In genomic region chr17:6327007-6327406, GRCh38 we compare ENCODE assay signal across 14 cellular contexts.
DNase-seq lines count a peak whose midpoint lies in the region; ATAC-seq and TF ChIP-seq lines count a peak whose summit lies in the region.
"Had no signal": no experiment of that assay in that cellular context is flagged by ENCODE, and none has a peak within 500 bp of the region (broad histone marks: within the 10 kb centered on the region; RNA-seq: fewer than 3 reads in every experiment).

No MANE protein-coding gene starts in this region.

- H3K9me3 ChIP-seq in MG63 = no peaks in the 10 kb centered on the region
- H3K9me3 ChIP-seq: SJSA1 had no signal

- H3K4me3 ChIP-seq in GM06990 (replicated peaks; ENCODE audit: low read depth, low read length) (no peak overlapping the region), MG63 (no peak overlapping the region)
- H3K4me3 ChIP-seq: SJSA1 had no signal

- H3K27ac Mint-ChIP-seq in endothelial cell (ENCODE audit: unreplicated experiment) = peak overlapping the region; percentile 94
- no peak overlapping the region for H3K27ac Mint-ChIP-seq in activated T-helper 17 cell treated with anti-CD3 and anti-CD28 coated beads, Interleukin-2, amount 50 U/mL, for 72 hours
- H3K27ac Mint-ChIP-seq in activated T-cell treated with anti-CD3 and anti-CD28 coated beads, Interleukin-2, amount 50 U/mL, for 72 hours = no peak overlapping the region
- H3K27ac Mint-ChIP-seq: activated naive CD4-positive, alpha-beta T cell treated with anti-CD3 and anti-CD28 coated beads, Interleukin-2, amount 50 U/mL, for 24 hours; effector memory CD8-positive, alpha-beta T cell had no signal

- peaks cover 9% of the 10 kb centered on the region for H3K27me3 Mint-ChIP-seq in endothelial cell (ENCODE audit: unreplicated experiment)
- peaks cover 48% of the 10 kb centered on the region for H3K27me3 Mint-ChIP-seq in activated T-helper 17 cell treated with anti-CD3 and anti-CD28 coated beads, Interleukin-2, amount 50 U/mL, for 72 hours
- peaks cover 52% of the 10 kb centered on the region for H3K27me3 Mint-ChIP-seq in activated T-cell treated with anti-CD3 and anti-CD28 coated beads, Interleukin-2, amount 50 U/mL, for 72 hours (ENCODE audit: low read depth)

- ATAC-seq in activated T-helper 17 cell treated with anti-CD3 and anti-CD28 coated beads, Interleukin-2, amount 50 U/mL, for 72 hours (replicated peaks) = no peak
- no peak for ATAC-seq in activated T-cell treated with anti-CD3 and anti-CD28 coated beads, Interleukin-2, amount 50 U/mL, for 72 hours (replicated peaks in 1 of 2)
- ATAC-seq: effector memory CD8-positive, alpha-beta T cell had no signal

- peaks cover 21% of the 10 kb centered on the region for H3K4me1 Mint-ChIP-seq in endothelial cell (ENCODE audit: unreplicated experiment)
- H3K4me1 Mint-ChIP-seq in activated T-helper 17 cell treated with anti-CD3 and anti-CD28 coated beads, Interleukin-2, amount 50 U/mL, for 72 hours = no peaks in the 10 kb centered on the region
- H3K4me1 Mint-ChIP-seq in activated T-cell treated with anti-CD3 and anti-CD28 coated beads, Interleukin-2, amount 50 U/mL, for 72 hours (ENCODE audit: low read depth) = no peaks in the 10 kb centered on the region
- H3K4me1 Mint-ChIP-seq: activated naive CD4-positive, alpha-beta T cell treated with anti-CD3 and anti-CD28 coated beads, Interleukin-2, amount 50 U/mL, for 24 hours had no signal

- H3K27me3 ChIP-seq in GM06990 (replicated peaks; ENCODE audit: control insufficient read depth, insufficient read depth, low read length) (no peaks in the 10 kb centered on the region), MG63 (0 out of 2 replicates have a peak, but pooled peaks cover 2% of the 10 kb centered on the region)

- TF ChIP-seq CTCF in GM06990 (IDR thresholded peaks at IDR 0.05; ENCODE audit: insufficient read depth, low read length, poor library complexity, severe bottlenecking) (peak; percentile 7), endothelial cell (IDR thresholded peaks at IDR 0.05; ENCODE audit: unreplicated experiment) (no peak)

- no peaks in the 10 kb centered on the region for H3K36me3 ChIP-seq in GM06990 (ENCODE audit: control insufficient read depth, insufficient read depth, low read length)
- H3K36me3 ChIP-seq in MG63 = no peaks in the 10 kb centered on the region
- H3K36me3 ChIP-seq: SJSA1 had no signal

- no peak for DNase-seq in GM06990 (ENCODE audit: extremely low read depth, insufficient read length)
- peak; percentile 7 for DNase-seq in MG63
- DNase-seq in endothelial cell (ENCODE audit: low spot score) = peak; percentile 69
- peak; percentile 55 to 74 for DNase-seq in lung microvascular endothelial cell (ENCODE audit: low read depth in 2 of 2)
- DNase-seq in SIG-M5 (lab: John Stamatoyannopoulos, UW) = no peak
- DNase-seq in activated T-cell treated with anti-CD3 and anti-CD28 coated beads, Interleukin-2, amount 50 U/mL, for 72 hours = no peak
- DNase-seq: effector memory CD8-positive, alpha-beta T cell; foreskin melanocyte; NCI-H2029 treated with DMSO at 0.1 percent for 48 hours; NK-92 treated with Interleukin-12 subunit alpha and Interleukin-12 subunit beta, amount 100 ng/mL, for 24 hours; posterior cingulate gyrus had no signal

- peaks cover 4% of the 10 kb centered on the region for H3K36me3 Mint-ChIP-seq in endothelial cell (ENCODE audit: low read depth, unreplicated experiment)
- no peaks in the 10 kb centered on the region for H3K36me3 Mint-ChIP-seq in activated T-helper 17 cell treated with anti-CD3 and anti-CD28 coated beads, Interleukin-2, amount 50 U/mL, for 72 hours (ENCODE audit: low read depth)
- no peaks in the 10 kb centered on the region for H3K36me3 Mint-ChIP-seq in activated T-cell treated with anti-CD3 and anti-CD28 coated beads, Interleukin-2, amount 50 U/mL, for 72 hours (ENCODE audit: insufficient read depth in 2 of 2)
- H3K36me3 Mint-ChIP-seq: activated naive CD4-positive, alpha-beta T cell treated with anti-CD3 and anti-CD28 coated beads, Interleukin-2, amount 50 U/mL, for 24 hours had no signal

- peak overlapping the region; percentile 57 for H3K4me3 Mint-ChIP-seq in endothelial cell (ENCODE audit: unreplicated experiment)
- no peak overlapping the region for H3K4me3 Mint-ChIP-seq in activated T-helper 17 cell treated with anti-CD3 and anti-CD28 coated beads, Interleukin-2, amount 50 U/mL, for 72 hours
- H3K4me3 Mint-ChIP-seq in activated T-cell treated with anti-CD3 and anti-CD28 coated beads, Interleukin-2, amount 50 U/mL, for 72 hours = no peak overlapping the region
- H3K4me3 Mint-ChIP-seq: activated naive CD4-positive, alpha-beta T cell treated with anti-CD3 and anti-CD28 coated beads, Interleukin-2, amount 50 U/mL, for 24 hours; effector memory CD8-positive, alpha-beta T cell had no signal

- H3K9me3 Mint-ChIP-seq in endothelial cell (ENCODE audit: unreplicated experiment) = no peaks in the 10 kb centered on the region
- H3K9me3 Mint-ChIP-seq in activated T-helper 17 cell treated with anti-CD3 and anti-CD28 coated beads, Interleukin-2, amount 50 U/mL, for 72 hours = no peaks in the 10 kb centered on the region
- H3K9me3 Mint-ChIP-seq in activated T-cell treated with anti-CD3 and anti-CD28 coated beads, Interleukin-2, amount 50 U/mL, for 72 hours = no peaks in the 10 kb centered on the region
- H3K9me3 Mint-ChIP-seq: activated naive CD4-positive, alpha-beta T cell treated with anti-CD3 and anti-CD28 coated beads, Interleukin-2, amount 50 U/mL, for 24 hours; effector memory CD8-positive, alpha-beta T cell had no signal

Comparison
In these comparisons a context has a peak if more than half of its experiments do, and no peak if none do; other contexts are left out.
1. DNase-seq: peak in MG63 (single experiment), endothelial cell (single experiment) and lung microvascular endothelial cell (2 of 2); none in GM06990 (single experiment), SIG-M5 (single experiment) and activated T-cell treated with anti-CD3 and anti-CD28 coated beads, Interleukin-2, amount 50 U/mL, for 72 hours (0 of 2).